9 cellular contexts compared by ENCODE assay signal in genomic region chr15:66802087-66803001, GRCh38.
DNase-seq lines count a peak whose midpoint lies in the region; ATAC-seq and TF ChIP-seq lines count a peak whose summit lies in the region.
"Had no signal": no experiment of that assay in that cellular context is flagged by ENCODE, and none has a peak within 500 bp of the region (broad histone marks: within the 10 kb centered on the region; RNA-seq: fewer than 3 reads in every experiment).

No MANE protein-coding gene starts in this region.

- peak overlapping the region in 3 of 5 experiments; percentile 16 to 40 (median 17) for H3K4me3 Mint-ChIP-seq in brain
- no peak overlapping the region for H3K4me3 Mint-ChIP-seq in activated T-helper 17 cell treated with anti-CD3 and anti-CD28 coated beads, Interleukin-2, amount 50 U/mL, for 72 hours
- H3K4me3 Mint-ChIP-seq: activated T-cell treated with anti-CD3 and anti-CD28 coated beads, Interleukin-2, amount 50 U/mL, for 24 hours had no signal

- POLR2A ChIA-PET in HEK293 (lab: Yijun Ruan, JAX): interaction anchor here (0.8 to 1.5 kb wide), 4 partner anchors 15 to 416 kb away, joined by 3 to 6 read pairs (median 4); partner anchors contain the start of gene MAP2K1

- H3K27ac ChIP-seq in HEK293 (ENCODE audit: extremely low read depth, low read depth, low read length) (peak overlapping the region; percentile 68; the same call in 1 of the 2 replicates), subcutaneous abdominal adipose tissue (ENCODE audit: low read depth, low read length) (peak overlapping the region; percentile 100)

- ATAC-seq in activated T-helper 17 cell treated with anti-CD3 and anti-CD28 coated beads, Interleukin-2, amount 50 U/mL, for 72 hours (replicated peaks): no peak

- H3K9me3 ChIP-seq in HEK293 (ENCODE audit: control insufficient read depth, insufficient read depth, low read depth, low read length) (no peaks in the 10 kb centered on the region), subcutaneous abdominal adipose tissue (ENCODE audit: control insufficient read depth in 5 of 5, low read length in 5 of 5) (no peaks in the 10 kb centered on the region)

- peaks cover 2% of the 10 kb centered on the region for H3K27me3 Mint-ChIP-seq in brain
- H3K27me3 Mint-ChIP-seq in activated T-helper 17 cell treated with anti-CD3 and anti-CD28 coated beads, Interleukin-2, amount 50 U/mL, for 72 hours: peaks cover 20% of the 10 kb centered on the region
- H3K27me3 Mint-ChIP-seq: activated T-cell treated with anti-CD3 and anti-CD28 coated beads, Interleukin-2, amount 50 U/mL, for 24 hours had no signal

- H3K27me3 ChIP-seq in subcutaneous abdominal adipose tissue (ENCODE audit: control insufficient read depth in 5 of 5, insufficient read depth in 4 of 5, low read length in 5 of 5): no peaks in the 10 kb centered on the region

- H3K4me1 ChIP-seq in HEK293 (ENCODE audit: control insufficient read depth, insufficient read depth, low read length): peaks cover 10% of the 10 kb centered on the region
- peaks cover 13 to 74% (median 70%) of the 10 kb centered on the region in 5 donors for H3K4me1 ChIP-seq in subcutaneous abdominal adipose tissue (ENCODE audit: control insufficient read depth in 5 of 5, insufficient read depth in 5 of 5, low read length in 5 of 5)

- H3K27ac Mint-ChIP-seq in brain: peak overlapping the region; percentile 27 to 94 (median 88)
- H3K27ac Mint-ChIP-seq in activated T-helper 17 cell treated with anti-CD3 and anti-CD28 coated beads, Interleukin-2, amount 50 U/mL, for 72 hours: no peak overlapping the region
- H3K27ac Mint-ChIP-seq: activated T-cell treated with anti-CD3 and anti-CD28 coated beads, Interleukin-2, amount 50 U/mL, for 24 hours had no signal

- no peak for TF ChIP-seq CTCF in HEK293 (tag by site-specific recombination; IDR thresholded peaks at IDR 0.05)
- TF ChIP-seq CTCF in brain (conservative IDR thresholded peaks at IDR 0.05): no peak

- CTCF ChIA-PET in HEK293 (lab: Yijun Ruan, JAX): interaction anchor here (0.5 to 1.5 kb wide), 5 partner anchors 36 to 1817 kb away, joined by 3 to 6 read pairs (median 4); no protein-coding TSS in a partner anchor

- H3K36me3 Mint-ChIP-seq in brain: no peaks in the 10 kb centered on the region
- H3K36me3 Mint-ChIP-seq in activated T-helper 17 cell treated with anti-CD3 and anti-CD28 coated beads, Interleukin-2, amount 50 U/mL, for 72 hours (ENCODE audit: low read depth): no peaks in the 10 kb centered on the region

- peak overlapping the region; percentile 54 to 94 (median 71) for H3K9ac ChIP-seq in subcutaneous abdominal adipose tissue (ENCODE audit: low read length in 5 of 5)

- H3K4me1 Mint-ChIP-seq in brain: peaks cover 35% of the 10 kb centered on the region
- no peaks in the 10 kb centered on the region for H3K4me1 Mint-ChIP-seq in activated T-helper 17 cell treated with anti-CD3 and anti-CD28 coated beads, Interleukin-2, amount 50 U/mL, for 72 hours

- H3K4me3 ChIP-seq in HEK293 (ENCODE audit: low read depth, low read length) (no peak overlapping the region), subcutaneous abdominal adipose tissue (ENCODE audit: low read depth in 1 of 5, low read length in 5 of 5) (no peak overlapping the region)

- DNase-seq in left kidney (ENCODE audit: low read depth, low spot score): peak; percentile 35
- no peak for DNase-seq in NCI-H2029 (lab: John Stamatoyannopoulos, UW)
- no peak for DNase-seq in medulla oblongata (ENCODE audit: extremely low spot score)
- DNase-seq in NCI-H1105 (lab: John Stamatoyannopoulos, UW): no peak
- DNase-seq: activated T-cell treated with anti-CD3 and anti-CD28 coated beads, Interleukin-2, amount 50 U/mL, for 24 hours had no signal

- H3K9me3 Mint-ChIP-seq in brain: peaks cover 0 to 4% (median 0%) of the 10 kb centered on the region in 5 experiments
- no peaks in the 10 kb centered on the region for H3K9me3 Mint-ChIP-seq in activated T-helper 17 cell treated with anti-CD3 and anti-CD28 coated beads, Interleukin-2, amount 50 U/mL, for 72 hours
- H3K9me3 Mint-ChIP-seq: activated T-cell treated with anti-CD3 and anti-CD28 coated beads, Interleukin-2, amount 50 U/mL, for 24 hours had no signal

- H3K36me3 ChIP-seq in HEK293 (ENCODE audit: control insufficient read depth in 2 of 2, insufficient read depth in 1 of 2, low read length in 2 of 2): no peaks in the 10 kb centered on the region
- no peaks in the 10 kb centered on the region for H3K36me3 ChIP-seq in subcutaneous abdominal adipose tissue (ENCODE audit: control insufficient read depth in 5 of 5, insufficient read depth in 5 of 5, low read length in 5 of 5)

TF ChIP-seq in HEK293, 187 proteins besides CTCF, POLR2A, EP300 and RAD21 (continues in another document):
- TF ChIP-seq TCF7L2 (IDR thresholded peaks at IDR 0.05; ENCODE audit: borderline replicate concordance, low read depth, low read length) (no peak), ZNF423 (tag by site-specific recombination; IDR thresholded peaks at IDR 0.05) (no peak), PRDM10 (tag by site-specific recombination; IDR thresholded peaks at IDR 0.05) (peak; percentile 48), ZFP41 (tag by site-specific recombination; IDR thresholded peaks at IDR 0.05; ENCODE audit: borderline replicate concordance) (no peak), EGR2 (tag by site-specific recombination; IDR thresholded peaks at IDR 0.05; ENCODE audit: low read depth) (peak; percentile 72), ZNF391 (tag by site-specific recombination; IDR thresholded peaks at IDR 0.05; ENCODE audit: borderline replicate concordance, low read depth) (no peak), ZFHX2 (tag by site-specific recombination; conservative IDR thresholded peaks at IDR 0.05) (peak; percentile 76), OSR2 (tag by site-specific recombination; IDR thresholded peaks at IDR 0.05) (no peak), ZNF174 (tag by site-specific recombination; IDR thresholded peaks at IDR 0.05) (no peak), ZNF521 (tag by site-specific recombination; IDR thresholded peaks at IDR 0.05) (no peak), PRDM1 (tag by site-specific recombination; IDR thresholded peaks at IDR 0.05) (peak; percentile 43; the same call in 1 of the 2 replicates), ZNF530 (tag by site-specific recombination; IDR thresholded peaks at IDR 0.05; ENCODE audit: low read depth) (no peak)
- TF ChIP-seq, protein P1, sequence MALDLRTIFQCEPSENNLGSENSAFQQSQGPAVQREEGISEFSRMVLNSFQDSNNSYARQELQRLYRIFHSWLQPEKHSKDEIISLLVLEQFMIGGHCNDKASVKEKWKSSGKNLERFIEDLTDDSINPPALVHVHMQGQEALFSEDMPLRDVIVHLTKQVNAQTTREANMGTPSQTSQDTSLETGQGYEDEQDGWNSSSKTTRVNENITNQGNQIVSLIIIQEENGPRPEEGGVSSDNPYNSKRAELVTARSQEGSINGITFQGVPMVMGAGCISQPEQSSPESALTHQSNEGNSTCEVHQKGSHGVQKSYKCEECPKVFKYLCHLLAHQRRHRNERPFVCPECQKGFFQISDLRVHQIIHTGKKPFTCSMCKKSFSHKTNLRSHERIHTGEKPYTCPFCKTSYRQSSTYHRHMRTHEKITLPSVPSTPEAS (tag by site-specific recombination; IDR thresholded peaks at IDR 0.05): no peak
- TF ChIP-seq, protein P2, sequence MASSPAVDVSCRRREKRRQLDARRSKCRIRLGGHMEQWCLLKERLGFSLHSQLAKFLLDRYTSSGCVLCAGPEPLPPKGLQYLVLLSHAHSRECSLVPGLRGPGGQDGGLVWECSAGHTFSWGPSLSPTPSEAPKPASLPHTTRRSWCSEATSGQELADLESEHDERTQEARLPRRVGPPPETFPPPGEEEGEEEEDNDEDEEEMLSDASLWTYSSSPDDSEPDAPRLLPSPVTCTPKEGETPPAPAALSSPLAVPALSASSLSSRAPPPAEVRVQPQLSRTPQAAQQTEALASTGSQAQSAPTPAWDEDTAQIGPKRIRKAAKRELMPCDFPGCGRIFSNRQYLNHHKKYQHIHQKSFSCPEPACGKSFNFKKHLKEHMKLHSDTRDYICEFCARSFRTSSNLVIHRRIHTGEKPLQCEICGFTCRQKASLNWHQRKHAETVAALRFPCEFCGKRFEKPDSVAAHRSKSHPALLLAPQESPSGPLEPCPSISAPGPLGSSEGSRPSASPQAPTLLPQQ (tag by site-specific recombination; IDR thresholded peaks at IDR 0.05): peak; percentile 71; the same call in 1 of the 2 replicates
